In genomic region chr2:20586379-20586715, GRCh38 we compare ENCODE assay signal across 18 cellular contexts.
DNase-seq lines count a peak whose midpoint lies in the region; ATAC-seq and TF ChIP-seq lines count a peak whose summit lies in the region.
"Had no signal": no experiment of that assay in that cellular context is flagged by ENCODE, and none has a peak within 500 bp of the region (broad histone marks: within the 10 kb centered on the region; RNA-seq: fewer than 3 reads in every experiment).

No MANE protein-coding gene starts in this region.

- H3K9me3 ChIP-seq in breast epithelium (peaks cover 0 to 5% of the 10 kb centered on the region in 2 donors), Panc1 (ENCODE audit: control insufficient read depth, insufficient read depth, low read depth, low read length) (no peaks in the 10 kb centered on the region), thyroid gland (no peaks in the 10 kb centered on the region)
- H3K9me3 ChIP-seq: HAP-1 had no signal

- TF ChIP-seq POLR2A in breast epithelium (IDR thresholded peaks at IDR 0.05) = no peak
- TF ChIP-seq POLR2A in thyroid gland (IDR thresholded peaks at IDR 0.05) = no peak

- no peaks in the 10 kb centered on the region for H3K4me1 ChIP-seq in breast epithelium
- peaks cover 23% of the 10 kb centered on the region for H3K4me1 ChIP-seq in Panc1 (ENCODE audit: control insufficient read depth, insufficient read depth, low read length)
- H3K4me1 ChIP-seq in thyroid gland = peaks cover 24 to 61% of the 10 kb centered on the region in 2 donors

- no peaks in the 10 kb centered on the region for H3K36me3 ChIP-seq in breast epithelium
- no peaks in the 10 kb centered on the region for H3K36me3 ChIP-seq in Panc1 (ENCODE audit: control insufficient read depth, insufficient read depth, low read length)
- no peaks in the 10 kb centered on the region for H3K36me3 ChIP-seq in thyroid gland
- H3K36me3 ChIP-seq: HAP-1 had no signal

- TF ChIP-seq CTCF in breast epithelium (IDR thresholded peaks at IDR 0.05) (no peak), MCF 10A (IDR thresholded peaks at IDR 0.05; ENCODE audit: unreplicated experiment) (no peak), Panc1 (IDR thresholded peaks at IDR 0.05) (no peak), nephron (IDR thresholded peaks at IDR 0.05; ENCODE audit: unreplicated experiment in 3 of 3) (no peak), thyroid gland (IDR thresholded peaks at IDR 0.05) (no peak), foreskin fibroblast (IDR thresholded peaks at IDR 0.05; ENCODE audit: low read depth, low read length) (no peak)

- intact Hi-C loops in breast epithelium (cut with DNase I; ENCODE audit: low total_unique reads) = no loop called here
- intact Hi-C loops in MCF 10A (cut with micrococcal nuclease) = no loop called here
- intact Hi-C loops in Panc1 (cut with micrococcal nuclease; ENCODE audit: unreplicated experiment) = no loop called here
- intact Hi-C loops in thyroid gland (cut with DNase I) = no loop called here

- peaks cover 22% of the 10 kb centered on the region for H3K4me1 Mint-ChIP-seq in MCF 10A (ENCODE audit: insufficient read depth, unreplicated experiment)
- H3K4me1 Mint-ChIP-seq in nephron = peaks cover 37% of the 10 kb centered on the region

- no peak overlapping the region for H3K27ac Mint-ChIP-seq in MCF 10A (ENCODE audit: low read depth, unreplicated experiment)
- H3K27ac Mint-ChIP-seq in nephron = peak overlapping the region; percentile 34 to 85 (median 59)
- H3K27ac Mint-ChIP-seq: CD8-positive, alpha-beta T cell had no signal

- no peaks in the 10 kb centered on the region for H3K27me3 ChIP-seq in breast epithelium
- no peaks in the 10 kb centered on the region for H3K27me3 ChIP-seq in Panc1 (ENCODE audit: control insufficient read depth, insufficient read depth, low read length)
- no peaks in the 10 kb centered on the region for H3K27me3 ChIP-seq in thyroid gland

- WGBS in thyroid gland, 2 donors = 57 to 60% methylated on average over 3 of the region's 3 CpGs

- POLR2A ChIA-PET in MCF 10A (lab: Yijun Ruan, JAX) (interaction anchor here (0.6 kb wide), 1 partner anchor 315 kb away, joined by 3 read pairs; no protein-coding TSS in a partner anchor), Panc1 (lab: Charles Lee) (interaction anchor here (0.6 to 0.7 kb wide), 2 partner anchors 10 to 32 kb away, joined by 3 read pairs; no protein-coding TSS in a partner anchor)

- no peaks in the 10 kb centered on the region for H3K27me3 Mint-ChIP-seq in MCF 10A (ENCODE audit: insufficient read depth, unreplicated experiment)
- H3K27me3 Mint-ChIP-seq in nephron (ENCODE audit: low read depth) = peaks cover 3% of the 10 kb centered on the region

- DNase-seq in breast epithelium (ENCODE audit: low spot score in 2 of 2) = no peak
- DNase-seq in MCF 10A (ENCODE audit: unreplicated experiment) = no peak
- DNase-seq in Panc1 (ENCODE audit: low read depth, low spot score) = no peak
- no peak for DNase-seq in thyroid gland
- no peak for DNase-seq in NCI-H128 (lab: John Stamatoyannopoulos, UW; ENCODE audit: unreplicated experiment)
- DNase-seq in globus pallidus (ENCODE audit: low spot score) = no peak
- no peak for DNase-seq in foreskin fibroblast
- DNase-seq: 8988T; CD8-positive, alpha-beta T cell; NCI-H1436; NCI-H2029; NCI-H2171; NCI-H446; NCI-H69; NK-92 treated with Interleukin-12 subunit alpha and Interleukin-12 subunit beta, amount 100 ng/mL, for 24 hours; RPMI8226 had no signal

- BruUV-seq in MCF 10A (replicated peaks; lab: Mats Ljungman, UMichigan) (no TSS peak), Panc1 (replicated peaks; lab: Mats Ljungman, UMichigan) (no TSS peak)

- H3K36me3 Mint-ChIP-seq in MCF 10A (ENCODE audit: insufficient read depth, unreplicated experiment) (no peaks in the 10 kb centered on the region), nephron (ENCODE audit: low read depth) (no peaks in the 10 kb centered on the region)
- H3K36me3 Mint-ChIP-seq: CD8-positive, alpha-beta T cell had no signal

- no peak overlapping the region for H3K4me3 ChIP-seq in breast epithelium
- no peak overlapping the region for H3K4me3 ChIP-seq in Panc1 (ENCODE audit: low read depth in 2 of 2, low read length in 2 of 2)
- H3K4me3 ChIP-seq in thyroid gland (replicated peaks in 1 of 3) = no peak overlapping the region
- no peak overlapping the region for H3K4me3 ChIP-seq in foreskin fibroblast (ENCODE audit: low read depth in 1 of 2, low read length in 2 of 2)
- H3K4me3 ChIP-seq: HAP-1 had no signal

- H3K4me3 Mint-ChIP-seq in MCF 10A (ENCODE audit: unreplicated experiment) = no peak overlapping the region
- no peak overlapping the region for H3K4me3 Mint-ChIP-seq in nephron
- H3K4me3 Mint-ChIP-seq: CD8-positive, alpha-beta T cell had no signal

- no peak for ATAC-seq in Panc1
- ATAC-seq: CD8-positive, alpha-beta T cell had no signal

- CTCF ChIA-PET in MCF 10A (lab: Yijun Ruan, JAX) = interaction anchor here (0.6 to 0.9 kb wide), 2 partner anchors 16 to 26 kb away, joined by 3 to 4 read pairs; no protein-coding TSS in a partner anchor
- CTCF ChIA-PET in Panc1 (lab: Charles Lee) = no interaction called here

- H3K9me3 Mint-ChIP-seq in MCF 10A (ENCODE audit: unreplicated experiment) = no peaks in the 10 kb centered on the region
- no peaks in the 10 kb centered on the region for H3K9me3 Mint-ChIP-seq in nephron
- H3K9me3 Mint-ChIP-seq: CD8-positive, alpha-beta T cell had no signal

- H3K27ac ChIP-seq in breast epithelium (peak overlapping the region; percentile 86 to 93), Panc1 (ENCODE audit: low read length) (peak overlapping the region; percentile 10; the same call in 1 of the 2 replicates), thyroid gland (peak overlapping the region; percentile 6 to 92 (median 91))

- in situ Hi-C loops in Panc1 (cut with HindIII; ENCODE audit: low pct_unique_long_range_greater_than_20kb, low sequenced_read_pairs) = no loop called here

Comparison
In these comparisons a context has a peak if more than half of its experiments do, and no peak if none do; other contexts are left out.
1. H3K27ac ChIP-seq: peak in every context shown above with its lines; median percentile 91 in thyroid gland; 90 in breast epithelium; 10 in Panc1.